ENCODE assay signal across 33 cellular contexts in the genomic region with DNA sequence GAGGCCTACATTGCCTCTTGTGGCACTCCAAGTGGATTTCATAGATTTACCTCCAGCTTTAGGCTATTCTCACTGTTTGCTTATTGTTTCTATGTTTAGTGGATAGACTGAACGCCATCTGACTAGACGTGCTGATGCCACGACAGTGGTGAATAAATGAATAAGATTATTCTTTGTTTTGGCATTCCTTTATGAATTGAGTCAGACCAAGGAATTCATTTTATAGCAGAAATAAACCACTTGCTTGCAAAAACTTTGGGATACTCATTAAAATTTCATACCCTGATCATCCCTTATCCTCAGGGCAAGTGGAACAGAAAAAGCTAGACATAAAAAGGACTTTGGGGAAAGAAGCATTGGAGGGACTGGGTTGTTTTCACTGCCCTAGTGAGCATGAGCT.
DNase-seq lines count a peak whose midpoint lies in the region; ATAC-seq and TF ChIP-seq lines count a peak whose summit lies in the region.
"Had no signal": no experiment of that assay in that cellular context is flagged by ENCODE, and none has a peak within 500 bp of the region (broad histone marks: within the 10 kb centered on the region; RNA-seq: fewer than 3 reads in every experiment).

No MANE protein-coding gene starts in this region.

- peaks cover 23% of the 10 kb centered on the region for H3K4me1 ChIP-seq in GM23248 (ENCODE audit: insufficient read depth)
- H3K4me1 ChIP-seq in RWPE2 (ENCODE audit: insufficient read depth, poor library complexity, severe bottlenecking) = no peaks in the 10 kb centered on the region
- H3K4me1 ChIP-seq: colonic mucosa, parathyroid adenoma, Peyer's patch, right atrium auricular region, SJCRH30 had no signal

- 33 to 35% methylated on average over 3 of the region's 3 CpGs for WGBS in GM23248 (ENCODE audit: low coverage in 1 of 2, low lambda C conversion rate in 2 of 2, missing lambda C conversion rate in 2 of 2), 2 experiments

- H3K9ac ChIP-seq in GM23248 = no peak overlapping the region
- H3K9ac ChIP-seq: parathyroid adenoma had no signal

- H3K36me3 ChIP-seq in GM23248 (ENCODE audit: low read depth) = no peaks in the 10 kb centered on the region
- H3K36me3 ChIP-seq in RWPE2 (ENCODE audit: low read depth) = no peaks in the 10 kb centered on the region
- H3K36me3 ChIP-seq: colonic mucosa, Peyer's patch, right atrium auricular region, SJCRH30 had no signal

- DNase-seq in AG10803 (ENCODE audit: low read depth) = peak; percentile 78
- DNase-seq in GM23248 = peak; percentile 69
- no peak for DNase-seq in RWPE2 (ENCODE audit: low spot score)
- peak; percentile 95 for DNase-seq in foreskin melanocyte
- DNase-seq in activated gamma-delta T cell treated with Interleukin-2 at 50 U/mL for 16 hours = no peak
- DNase-seq in activated effector memory CD4-positive, alpha-beta T cell treated with Interleukin-2 at 50 U/mL for 16 hours = no peak
- no peak for DNase-seq in RPMI8226
- DNase-seq in D341Med (ENCODE audit: low spot score) = no peak
- DNase-seq: ACHN; activated CD4-positive, alpha-beta T cell treated with anti-CD3 and anti-CD28 coated beads, Interleukin-2, amount 50 U/mL, for 1 hour; activated CD4-positive, CD25-positive, alpha-beta regulatory T cell; activated gamma-delta T cell; activated naive CD8-positive, alpha-beta T cell treated with anti-CD3 and anti-CD28 coated beads, Interleukin-2, amount 10 ng/mL, durations not matched to agents 7 days and 5 days; activated T-cell treated with anti-CD3 and anti-CD28 coated beads, Interleukin-2, amount 50 U/mL, for 24 hours; aorta; Calu3; colonic mucosa; effector CD4-positive, alpha-beta T cell; glutamatergic neuron; NCI-H1092 treated with DMSO at 0.1 percent for 48 hours; NCI-H1694 treated with DMSO at 0.1 percent for 48 hours; NCI-H446 treated with DMSO at 0.1 percent for 48 hours; NCI-H774; Peyer's patch; SJCRH30; stimulated activated CD4-positive, alpha-beta T cell treated with anti-CD3 and anti-CD28 coated beads, Interleukin-1b, Interleukin-23, amount 100 ng/mL, for 48 hours; stimulated activated CD8-positive, alpha-beta memory T cell treated with anti-CD3 and anti-CD28 coated beads, Interleukin-4, amount 100 ng/mL, for 48 hours; stimulated activated naive CD8-positive, alpha-beta T cell treated with anti-CD3 and anti-CD28 coated beads, Interleukin-15, amount 100 ng/mL, for 72 hours; T-helper 1 cell had no signal

- H3K9me2 ChIP-seq in GM23248 (ENCODE audit: insufficient read depth) = no peaks in the 10 kb centered on the region

- H3K27ac ChIP-seq in GM23248 (peak overlapping the region; percentile 36), RWPE2 (ENCODE audit: poor library complexity, severe bottlenecking) (no peak overlapping the region)
- H3K27ac ChIP-seq: C4-2B, colonic mucosa, parathyroid adenoma, Peyer's patch, right atrium auricular region, SJCRH30 had no signal

- H3F3A ChIP-seq in GM23248 (ENCODE audit: insufficient read depth) = peaks cover 12% of the 10 kb centered on the region; the same call in 1 of the 2 replicates

- H3K27me3 ChIP-seq in GM23248 (replicated peaks; ENCODE audit: insufficient read depth) (no peaks in the 10 kb centered on the region), RWPE2 (ENCODE audit: insufficient read depth, poor library complexity, severe bottlenecking) (no peaks in the 10 kb centered on the region)
- H3K27me3 ChIP-seq: colonic mucosa, Peyer's patch, right atrium auricular region, SJCRH30 had no signal

- no peak overlapping the region for H2AFZ ChIP-seq in GM23248
- H2AFZ ChIP-seq: parathyroid adenoma had no signal

- H4K20me1 ChIP-seq in GM23248 (ENCODE audit: insufficient read depth) = no peaks in the 10 kb centered on the region

- H3K4me2 ChIP-seq in GM23248 (ENCODE audit: unreplicated experiment) = peak overlapping the region; percentile 43
- H3K4me2 ChIP-seq: smooth muscle cell had no signal

- TF ChIP-seq CTCF in AG10803 (conservative IDR thresholded peaks at IDR 0.05; ENCODE audit: low read length) = no peak
- TF ChIP-seq CTCF in RWPE2 (IDR thresholded peaks at IDR 0.05; ENCODE audit: poor library complexity, severe bottlenecking) = no peak

- H3K9me3 ChIP-seq in GM23248 (ENCODE audit: low read depth) (no peaks in the 10 kb centered on the region), RWPE2 (ENCODE audit: severe bottlenecking) (no peaks in the 10 kb centered on the region)
- H3K9me3 ChIP-seq: colonic mucosa, Peyer's patch, right atrium auricular region, SJCRH30 had no signal

- H3K79me2 ChIP-seq in GM23248 (ENCODE audit: insufficient read depth) = no peaks in the 10 kb centered on the region
- H3K79me2 ChIP-seq: parathyroid adenoma had no signal

- H3K4me3 ChIP-seq in AG10803 (ENCODE audit: low read length) (no peak overlapping the region), GM23248 (no peak overlapping the region), RWPE2 (ENCODE audit: severe bottlenecking) (no peak overlapping the region)
- H3K4me3 ChIP-seq: colonic mucosa, Peyer's patch, right atrium auricular region, SJCRH30, smooth muscle cell had no signal

- peak; percentile 60; the same call in 2 of the 3 replicates for ATAC-seq in RWPE2 (ENCODE audit: low read depth)
- ATAC-seq: stimulated activated naive CD8-positive, alpha-beta T cell treated with anti-CD3 and anti-CD28 coated beads, Interleukin-15, amount 100 ng/mL, for 72 hours had no signal

- in situ Hi-C loops in GM23248 (cut with MboI) = no loop called here

Comparison
In these comparisons a context has a peak if more than half of its experiments do, and no peak if none do; other contexts are left out.
1. DNase-seq: peak in AG10803 (single experiment), GM23248 (single experiment) and foreskin melanocyte (single experiment); none in RWPE2 (single experiment), activated gamma-delta T cell treated with Interleukin-2 at 50 U/mL for 16 hours (single experiment), activated effector memory CD4-positive, alpha-beta T cell treated with Interleukin-2 at 50 U/mL for 16 hours (single experiment), RPMI8226 (single experiment) and D341Med (single experiment).